16 cellular contexts compared by ENCODE assay signal in genomic region chr1:119971710-119972570, GRCh38.
"Had no signal": no experiment of that assay in that cellular context is flagged by ENCODE, and none has a peak within 500 bp of the region (broad histone marks: within the 10 kb centered on the region; RNA-seq: fewer than 3 reads in every experiment).

No MANE protein-coding gene starts in this region.

- H3K27ac ChIP-seq: gastrocnemius medialis, heart left ventricle, WERI-Rb-1 had no signal

- ATAC-seq: activated naive CD8-positive, alpha-beta T cell treated with anti-CD3 and anti-CD28 coated beads, Interleukin-2, amount 50 U/mL, for 24 hours; activated T-helper 17 cell treated with anti-CD3 and anti-CD28 coated beads, Interleukin-2, amount 50 U/mL, for 72 hours; gastrocnemius medialis; heart left ventricle; left lung; stimulated activated naive B cell treated with anti-CD40 and anti-IgM and Interleukin-4, amounts not matched to agents 10 μg/mL and 1 μg/mL and 100 μg/mL, for 72 hours had no signal

- H3K9me3 ChIP-seq: gastrocnemius medialis, heart left ventricle, left lung had no signal

- H3K27me3 ChIP-seq: gastrocnemius medialis, heart left ventricle, left lung had no signal

- DNase-seq: activated CD4-positive, alpha-beta memory T cell treated with anti-CD3 and anti-CD28 coated beads for 36 hours; activated naive CD4-positive, alpha-beta T cell treated with Interleukin-2 at 50 U/mL for 16 hours; activated naive CD8-positive, alpha-beta T cell treated with anti-CD3 and anti-CD28 coated beads, Interleukin-2, amount 50 U/mL, for 24 hours; activated T-cell treated with anti-CD3 and anti-CD28 coated beads for 4 hours; anterior cingulate cortex; central memory CD4-positive, alpha-beta T cell; endodermal cell; gastrocnemius medialis; heart left ventricle; left lung; retina; stimulated activated naive B cell treated with anti-CD40 and anti-IgM and Interleukin-4, amounts not matched to agents 10 μg/mL and 1 μg/mL and 100 μg/mL, for 72 hours; T-helper 2 cell; WERI-Rb-1 had no signal

- H3K4me3 ChIP-seq: gastrocnemius medialis, heart left ventricle, left lung had no signal

- FAIRE-seq: colon had no signal
